8 cellular contexts compared by ENCODE assay signal in genomic region chr20:3470208-3470626, GRCh38. TPM values are rescaled to one million over a fixed set of nuclear protein-coding genes. Genes with fewer than 3 reads are reported as not detected.
A peak's percentile ranks its signal among the peaks of the same experiment; 100 is the strongest.
DNase-seq lines count a peak whose midpoint lies in the region; ATAC-seq and TF ChIP-seq lines count a peak whose summit lies in the region.

No MANE protein-coding gene starts in this region.

- H3K9me2 ChIP-seq in GM23338 (ENCODE audit: insufficient read depth): no peaks in the 10 kb centered on the region

- peaks cover 8% of the 10 kb centered on the region; the same call in 1 of the 2 replicates for H3K79me2 ChIP-seq in GM23338 (replicated peaks; ENCODE audit: insufficient read depth)

- POLR2A ChIA-PET in WTC11 (lab: Charles Lee): interaction anchor here (1.0 to 1.6 kb wide), 2 partner anchors 8 to 62 kb away, joined by 3 to 4 read pairs; no protein-coding TSS in a partner anchor

- H3K9me3 ChIP-seq in right atrium auricular region (no peaks in the 10 kb centered on the region), skeletal muscle satellite cell (replicated peaks; ENCODE audit: low read length) (no peaks in the 10 kb centered on the region)

- H3K27ac ChIP-seq in GM23338 (ENCODE audit: low read depth): no peak overlapping the region
- H3K27ac ChIP-seq in right atrium auricular region: peak overlapping the region; percentile 85 to 91

- TF ChIP-seq CTCF in GM23338 (conservative IDR thresholded peaks at IDR 0.05; ENCODE audit: low read depth in 2 of 2) (no peak), WTC11 (IDR thresholded peaks at IDR 0.05) (no peak), right atrium auricular region (IDR thresholded peaks at IDR 0.05) (no peak)

- H3K4me3 Mint-ChIP-seq in GM23338 (peak overlapping the region; percentile 92), WTC11 (peak overlapping the region; percentile 90)

- H3K36me3 Mint-ChIP-seq in GM23338 (ENCODE audit: low read depth): no peaks in the 10 kb centered on the region
- no peaks in the 10 kb centered on the region for H3K36me3 Mint-ChIP-seq in WTC11

- H3K4me3 ChIP-seq in GM23338 (peak overlapping the region; percentile 88), right atrium auricular region (peak overlapping the region; percentile 95 to 99), skeletal muscle satellite cell (ENCODE audit: low read length) (peak overlapping the region; percentile 80)

- no peaks in the 10 kb centered on the region for H3F3A ChIP-seq in GM23338 (replicated peaks; ENCODE audit: low read depth)

- CTCF ChIA-PET in WTC11 (lab: Charles Lee): no interaction called here

- peaks cover 60% of the 10 kb centered on the region for H3K27me3 ChIP-seq in GM23338 (ENCODE audit: insufficient read depth)
- no peaks in the 10 kb centered on the region for H3K27me3 ChIP-seq in right atrium auricular region
- peaks cover 25% of the 10 kb centered on the region for H3K27me3 ChIP-seq in skeletal muscle satellite cell (ENCODE audit: control insufficient read depth, insufficient read depth, low read length)

- H3K9ac ChIP-seq in skeletal muscle satellite cell (ENCODE audit: low read depth, low read length): peak overlapping the region; percentile 91

- ATAC-seq in GM23338: no peak
- ATAC-seq in WTC11: no peak
- ATAC-seq in HG03025 (IDR thresholded peaks at IDR 0.05; ENCODE audit: low FRiP score, unreplicated experiment): no peak
- ATAC-seq in GM21360 (IDR thresholded peaks at IDR 0.05; ENCODE audit: unreplicated experiment): no peak

- H3K4me1 ChIP-seq in GM23338 (ENCODE audit: insufficient read depth) (0 out of 2 replicates have a peak, but pooled peaks cover 7% of the 10 kb centered on the region), right atrium auricular region (peaks cover 0 to 36% of the 10 kb centered on the region in 2 donors), skeletal muscle satellite cell (ENCODE audit: control insufficient read depth, insufficient read depth, low read length) (peaks cover 18% of the 10 kb centered on the region)

- peaks cover 7% of the 10 kb centered on the region; the same call in 1 of the 2 replicates for H4K20me1 ChIP-seq in GM23338 (replicated peaks; ENCODE audit: insufficient read depth)

- peaks cover 13% of the 10 kb centered on the region; the same call in 2 of the 3 replicates for H3K4me1 Mint-ChIP-seq in GM23338
- H3K4me1 Mint-ChIP-seq in WTC11: peaks cover 14% of the 10 kb centered on the region

- DNase-seq in GM23338 (ENCODE audit: low spot score) (no peak), WTC11 (ENCODE audit: low spot score) (no peak), right atrium auricular region (ENCODE audit: low spot score) (no peak), NCI-H2227 treated with DMSO at 0.1 percent for 48 hours (lab: John Stamatoyannopoulos, UW) (no peak)
- no peak for DNase-seq in activated CD4-positive, alpha-beta T cell treated with anti-CD3 and anti-CD28 coated beads for 1 hour

- H3K9me3 Mint-ChIP-seq in GM23338 (no peaks in the 10 kb centered on the region), WTC11 (no peaks in the 10 kb centered on the region)

- H2AFZ ChIP-seq in GM23338: peak overlapping the region; percentile 97

- H3K36me3 ChIP-seq in GM23338 (ENCODE audit: insufficient read depth) (no peaks in the 10 kb centered on the region), right atrium auricular region (no peaks in the 10 kb centered on the region), skeletal muscle satellite cell (ENCODE audit: insufficient read depth, low read length) (no peaks in the 10 kb centered on the region)

- H3K27me3 Mint-ChIP-seq in GM23338 (ENCODE audit: insufficient read depth, low read depth, poor library complexity) (peaks cover 25% of the 10 kb centered on the region), WTC11 (ENCODE audit: low read depth) (peaks cover 68% of the 10 kb centered on the region)

- H3K4me2 ChIP-seq in GM23338 (peak overlapping the region; percentile 86), skeletal muscle satellite cell (ENCODE audit: low read length) (peak overlapping the region; percentile 87)

- H3K27ac Mint-ChIP-seq in GM23338 (no peak overlapping the region), WTC11 (no peak overlapping the region)

TF ChIP-seq in GM23338, 12 proteins besides CTCF, POLR2A, EP300 and RAD21:
- no peak for TF ChIP-seq NANOG (IDR thresholded peaks at IDR 0.05; ENCODE audit: borderline replicate concordance)
- TF ChIP-seq ETS1 (IDR thresholded peaks at IDR 0.05): no peak

TF ChIP-seq in WTC11, 78 proteins besides CTCF, POLR2A, EP300 and RAD21:
- TF ChIP-seq FOXP4 (CRISPR knock-in tag; IDR thresholded peaks at IDR 0.05) (no peak), MYBL2 (CRISPR knock-in tag; IDR thresholded peaks at IDR 0.05) (no peak), ZNF423 (CRISPR knock-in tag; IDR thresholded peaks at IDR 0.05) (no peak)

RNA-seq across cellular contexts. Expression of gene ATRN, which starts 0.6 kb away (rescaled TPM):
- total RNA-seq in GM23338 (2014; rRNA removed; shearing (Covaris generic)): 14.7 and 18.3 TPM in 2 replicates
- 2.0 and 2.2 TPM in 2 replicates for polyA plus RNA-seq in GM23338 (2016; fragmentation: Nextera tagmentation; extraction: Ambion mirVana)
- total RNA-seq in WTC11 (2021) (19.2 to 19.9 TPM (median 19.9 TPM) in 3 replicates), right atrium auricular region (10 to 100 TPM; 22.5 to 28.1 TPM)
- total RNA-seq in skeletal muscle satellite cell (2012; rRNA removed): 27.6 and 29.5 TPM in 2 replicates
